Comparison of ENCODE assay signal across 8 cellular contexts in the genomic region with DNA sequence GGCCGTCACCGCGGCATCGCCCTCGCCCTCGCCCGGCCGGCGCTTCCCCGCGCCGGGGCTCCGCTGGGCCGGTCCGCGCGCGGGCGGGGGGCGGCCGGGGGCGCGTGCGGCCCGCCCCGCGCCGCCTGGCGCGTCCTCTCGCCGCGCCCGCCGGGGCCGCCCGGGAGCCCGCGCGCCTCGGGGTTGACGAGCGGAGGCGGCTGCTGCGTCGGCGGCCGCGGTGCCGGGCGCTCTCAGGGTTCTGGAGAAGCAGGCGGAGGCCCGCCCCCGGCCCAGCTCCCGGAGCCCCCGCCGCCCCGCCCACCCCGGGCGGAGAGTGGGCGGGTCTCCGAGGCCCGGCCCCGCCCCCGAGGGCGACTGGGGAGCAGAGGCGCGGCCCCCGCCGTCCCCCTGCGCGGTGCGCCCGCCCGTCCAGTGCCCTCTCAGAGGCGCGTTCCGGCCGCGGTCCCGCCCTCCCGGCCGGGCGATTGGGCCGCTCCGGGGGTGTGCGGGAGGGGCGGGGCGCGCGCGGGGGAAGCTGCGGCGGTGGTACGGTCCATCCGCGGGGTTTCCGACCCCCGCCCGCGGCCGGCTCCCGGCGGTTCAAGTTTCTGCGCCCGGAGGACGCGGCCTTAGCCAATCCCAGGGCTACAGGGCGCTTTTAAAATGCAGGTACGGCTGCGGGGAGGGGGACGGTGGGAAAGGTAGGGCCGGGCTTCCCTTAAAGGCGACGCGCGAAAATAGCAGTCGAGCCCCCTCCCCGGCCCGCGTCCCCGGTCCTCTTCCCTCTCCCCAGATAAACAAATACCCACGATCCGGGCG. TPM values are rescaled to one million over a fixed set of nuclear protein-coding genes. Genes with fewer than 3 reads are reported as not detected.
DNase-seq lines count a peak whose midpoint lies in the region; ATAC-seq and TF ChIP-seq lines count a peak whose summit lies in the region.

CCDC85C (minus strand) TSS at position 243 of the 801 bp plus-strand sequence. CDS start 248 bp downstream, outside the sequence.

- TF ChIP-seq CTCF in GM12864 (IDR thresholded peaks at IDR 0.05; ENCODE audit: low read depth, low read length, missing control alignments) (no peak), transverse colon (IDR thresholded peaks at IDR 0.05) (no peak)

- TF ChIP-seq POLR2A in transverse colon (IDR thresholded peaks at IDR 0.05): peak; percentile 48

- TF ChIP-seq EP300 in transverse colon (IDR thresholded peaks at IDR 0.05; ENCODE audit: low read depth): no peak

- H3K27ac ChIP-seq in transverse colon: peak within 1 kb of the TSS; percentile 91 to 97 (median 94)

- DNase-seq in GM12864 (ENCODE audit: low read depth): peak; percentile 34
- peak; percentile 99 for DNase-seq in NCI-H1436 (lab: John Stamatoyannopoulos, UW)
- DNase-seq in amygdala (lab: John Stamatoyannopoulos, UW): peak in 55 of 56 donors; percentile 42 to 96 (median 83)
- DNase-seq in left cardiac atrium: peak; percentile 94
- peak; percentile 82 to 99 (median 92) for DNase-seq in posterior cingulate gyrus
- peak; percentile 97 for DNase-seq in transverse colon

- 1% methylated on average over 34 of the region's 125 CpGs; no CpG with 5 or more reads in 1 of the 2 donors for WGBS in transverse colon (ENCODE audit: low coverage in 1 of 2), 2 donors

- H3K27me3 Mint-ChIP-seq in T-helper 1 cell treated with Interleukin-12 subunit alpha and Interleukin-12 subunit beta and Interleukin-4 antibody, amounts not matched to agents 30 μg/mL and 1 μg/mL, for 36 hours (ENCODE audit: low read depth): peaks cover 18% of the 10 kb centered on the region

- no peaks in the 10 kb centered on the region for H3K9me3 ChIP-seq in transverse colon

- intact Hi-C loops in left cardiac atrium (cut with DNase I): loop anchor here in 1 of 2 donors (5.0 kb wide), 1 partner anchor 37 kb away; no protein-coding TSS in a partner anchor
- intact Hi-C loops in posterior cingulate gyrus (cut with DNase I): no loop called here
- intact Hi-C loops in transverse colon (cut with DNase I; ENCODE audit: low total_unique reads): no loop called here

- in situ Hi-C loops in transverse colon (cut with MboI; ENCODE audit: low pct_ligation_motif_present in 1 of 4, low pct_unique_long_range_greater_than_20kb in 1 of 4, low sequenced_read_pairs in 3 of 4): loop anchor here in 1 of 4 donors (25.0 kb wide), 1 partner anchor 92 kb away; no protein-coding TSS in a partner anchor

- H3K4me3 ChIP-seq in GM12864 (ENCODE audit: low read depth, low read length) (peak within 1 kb of the TSS; percentile 53), transverse colon (peak within 1 kb of the TSS; percentile 54 to 83 (median 72))

- peak within 1 kb of the TSS; percentile 89 for H3K4me3 Mint-ChIP-seq in T-helper 1 cell treated with Interleukin-12 subunit alpha and Interleukin-12 subunit beta and Interleukin-4 antibody, amounts not matched to agents 30 μg/mL and 1 μg/mL, for 36 hours

- H3K9me3 Mint-ChIP-seq in T-helper 1 cell treated with Interleukin-12 subunit alpha and Interleukin-12 subunit beta and Interleukin-4 antibody, amounts not matched to agents 30 μg/mL and 1 μg/mL, for 36 hours: no peaks in the 10 kb centered on the region

- peak; percentile 86 for ATAC-seq in HG02763 (IDR thresholded peaks at IDR 0.05; ENCODE audit: unreplicated experiment)
- ATAC-seq in left cardiac atrium: peak; percentile 96

- H3K36me3 ChIP-seq in transverse colon: no peaks in the 10 kb centered on the region

- H3K27me3 ChIP-seq in transverse colon: no peaks in the 10 kb centered on the region

- H3K36me3 Mint-ChIP-seq in T-helper 1 cell treated with Interleukin-12 subunit alpha and Interleukin-12 subunit beta and Interleukin-4 antibody, amounts not matched to agents 30 μg/mL and 1 μg/mL, for 36 hours (ENCODE audit: low read depth): no peaks in the 10 kb centered on the region

- H3K4me1 Mint-ChIP-seq in T-helper 1 cell treated with Interleukin-12 subunit alpha and Interleukin-12 subunit beta and Interleukin-4 antibody, amounts not matched to agents 30 μg/mL and 1 μg/mL, for 36 hours (ENCODE audit: low read depth): peaks cover 19% of the 10 kb centered on the region

- H3K4me1 ChIP-seq in transverse colon: peaks cover 30 to 53% (median 43%) of the 10 kb centered on the region in 4 donors

- peak within 1 kb of the TSS; percentile 87 for H3K27ac Mint-ChIP-seq in T-helper 1 cell treated with Interleukin-12 subunit alpha and Interleukin-12 subunit beta and Interleukin-4 antibody, amounts not matched to agents 30 μg/mL and 1 μg/mL, for 36 hours

RNA-seq across cellular contexts. Expression of gene CCDC85C, which starts in this region (rescaled TPM):
- total RNA-seq in left cardiac atrium (10 to 100 TPM; 21.4 to 24.7 TPM), transverse colon (10 to 100 TPM; 19.3 to 55.4 (median 45.7) TPM)

Comparison
In these comparisons a context has a peak if more than half of its experiments do, and no peak if none do; other contexts are left out.
1. Peak in every context shown above with its lines: DNase-seq, ATAC-seq, H3K4me3 ChIP-seq and H3K27ac ChIP-seq.
2. DNase-seq: peak in every context shown above with its lines; median percentile 99 in NCI-H1436; 97 in transverse colon; 94 in left cardiac atrium; 92 in posterior cingulate gyrus; 83 in amygdala; 34 in GM12864.